14 cellular contexts compared by ENCODE assay signal in the genomic region with DNA sequence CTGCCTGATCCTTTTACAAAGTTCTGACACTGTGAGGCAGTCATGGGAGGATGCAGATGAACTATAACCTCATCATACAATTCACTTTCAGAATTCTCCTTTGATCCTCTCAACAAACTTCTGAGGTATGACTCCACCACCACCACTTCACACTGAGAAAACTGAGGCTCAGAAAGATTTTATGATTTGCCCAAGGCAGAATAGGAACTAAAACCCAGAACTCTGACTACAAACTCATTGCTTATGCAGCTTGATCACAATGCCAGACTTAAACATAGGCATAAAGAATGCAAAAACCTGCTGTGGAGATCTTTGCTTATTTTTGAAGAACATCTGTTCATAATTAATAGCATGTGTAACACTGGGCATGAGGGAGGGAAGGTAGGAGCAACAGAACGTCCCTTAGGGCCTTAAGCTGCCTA.
DNase-seq lines count a peak whose midpoint lies in the region; ATAC-seq and TF ChIP-seq lines count a peak whose summit lies in the region.
"Had no signal": no experiment of that assay in that cellular context is flagged by ENCODE, and none has a peak within 500 bp of the region (broad histone marks: within the 10 kb centered on the region; RNA-seq: fewer than 3 reads in every experiment).

No MANE protein-coding gene starts in this region.

- ATAC-seq in HG02852 (IDR thresholded peaks at IDR 0.05; ENCODE audit: unreplicated experiment) (no peak), GM21423 (IDR thresholded peaks at IDR 0.05; ENCODE audit: unreplicated experiment) (no peak)

- H3K9me3 ChIP-seq in SK-N-MC (ENCODE audit: low read depth, low read length) = no peaks in the 10 kb centered on the region
- H3K9me3 ChIP-seq: Caco-2, suprapubic skin had no signal

- TF ChIP-seq CTCF in AG09319 (IDR thresholded peaks at IDR 0.05; ENCODE audit: low read depth, low read length) (no peak), fibroblast of mammary gland (conservative IDR thresholded peaks at IDR 0.05; ENCODE audit: control insufficient read depth, insufficient read depth, low read depth, low read length) (no peak)

- H3K4me3 ChIP-seq in SK-N-MC (peak overlapping the region; percentile 52), fibroblast of mammary gland (ENCODE audit: control insufficient read depth, low read depth, low read length) (no peak overlapping the region)
- H3K4me3 ChIP-seq: suprapubic skin had no signal

- H3K9ac ChIP-seq in SK-N-MC (ENCODE audit: insufficient read length) = no peak overlapping the region

- H3K36me3 ChIP-seq in SK-N-MC (ENCODE audit: insufficient read depth, low read length) = no peaks in the 10 kb centered on the region; the same call in 1 of the 2 replicates
- H3K36me3 ChIP-seq: suprapubic skin had no signal

- H3K27ac ChIP-seq in SK-N-MC = peak overlapping the region; percentile 94
- H3K27ac ChIP-seq: suprapubic skin had no signal

- DNase-seq in AG09319 (ENCODE audit: extremely low read depth, low read depth) = peak; percentile 45
- DNase-seq in GM03348 (ENCODE audit: low spot score) = peak; percentile 51
- peak; percentile 95 for DNase-seq in SK-N-MC (ENCODE audit: low read depth, low spot score)
- DNase-seq in fibroblast of mammary gland (ENCODE audit: low read depth) = peak; percentile 74
- DNase-seq in HuH-7.5 (ENCODE audit: low spot score) = no peak
- DNase-seq in MV-4-11 (lab: John Stamatoyannopoulos, UW) = no peak
- DNase-seq: Caco-2, foreskin melanocyte, NCI-H1105 treated with DMSO at 0.1 percent for 48 hours, NCI-H526, retina had no signal

Comparison
In these comparisons a context has a peak if more than half of its experiments do, and no peak if none do; other contexts are left out.
1. DNase-seq: peak in AG09319 (single experiment), GM03348 (single experiment), SK-N-MC (single experiment) and fibroblast of mammary gland (single experiment); none in HuH-7.5 (single experiment) and MV-4-11 (single experiment).